1 cellular context compared by ENCODE assay signal in genomic region chr2:53969285-53970094, GRCh38.
TF ChIP-seq lines count a peak whose summit lies in the region.

No MANE protein-coding gene starts in this region.

TF ChIP-seq in A549, 52 proteins besides CTCF, POLR2A, EP300 and RAD21 (continued from another document):
- TF ChIP-seq ELK1 (IDR thresholded peaks at IDR 0.05; ENCODE audit: low read depth, low read length) (no peak), TFCP2L1 (CRISPR knock-in tag; IDR thresholded peaks at IDR 0.05) (no peak), CBX8 (IDR thresholded peaks at IDR 0.05) (no peak), ZNF302 (CRISPR knock-in tag; IDR thresholded peaks at IDR 0.05) (no peak), HMGXB4 (CRISPR knock-in tag; IDR thresholded peaks at IDR 0.05; ENCODE audit: borderline replicate concordance) (no peak), ZC3H11A (IDR thresholded peaks at IDR 0.05) (no peak), KDM1A (IDR thresholded peaks at IDR 0.05; ENCODE audit: low read depth) (no peak), CBX2 (IDR thresholded peaks at IDR 0.05; ENCODE audit: borderline replicate concordance, low read depth) (no peak), HES2 (IDR thresholded peaks at IDR 0.05) (no peak), CEBPB (IDR thresholded peaks at IDR 0.05) (peak; percentile 13 to 78; a peak in 3 of 4 replicates), ZSCAN20 (CRISPR knock-in tag; IDR thresholded peaks at IDR 0.05) (no peak), MAX (IDR thresholded peaks at IDR 0.05) (0 out of 2 replicates have a peak, but pooled peaks have one; percentile 26), POLR2AphosphoS2 (conservative IDR thresholded peaks at IDR 0.05; ENCODE audit: low read length) (no peak), PBX3 (IDR thresholded peaks at IDR 0.05) (no peak), MAFK (IDR thresholded peaks at IDR 0.05; ENCODE audit: partially characterized antibody) (peak; percentile 98), RCOR1 (IDR thresholded peaks at IDR 0.05; ENCODE audit: low read depth, low read length) (no peak), HDAC2 (IDR thresholded peaks at IDR 0.05) (no peak), BCL3 (IDR thresholded peaks at IDR 0.05) (no peak), NPAS2 (CRISPR knock-in tag; IDR thresholded peaks at IDR 0.05; ENCODE audit: borderline replicate concordance) (no peak), TP53 (CRISPR knock-in tag; IDR thresholded peaks at IDR 0.05) (no peak), RFX5 (IDR thresholded peaks at IDR 0.05) (no peak), RNF2 (IDR thresholded peaks at IDR 0.05; ENCODE audit: borderline replicate concordance, low read depth) (no peak), ZFP36 (IDR thresholded peaks at IDR 0.05; ENCODE audit: borderline replicate concordance, partially characterized antibody) (no peak), ATOH8 (CRISPR knock-in tag; IDR thresholded peaks at IDR 0.05; ENCODE audit: low read depth) (no peak), NFE2L2 (conservative IDR thresholded peaks at IDR 0.05; ENCODE audit: low read length) (peak; percentile 61; the same call in 1 of the 2 replicates), KDM5A (IDR thresholded peaks at IDR 0.05) (no peak), HOXB5 (CRISPR knock-in tag; IDR thresholded peaks at IDR 0.05) (0 out of 2 replicates have a peak, but pooled peaks have one; percentile 37), CHD2 (IDR thresholded peaks at IDR 0.05; ENCODE audit: low read length, partially characterized antibody) (no peak)
